Comparison of ENCODE assay signal across 21 cellular contexts in genomic region chr17:75502072-75502745, GRCh38. TPM values are rescaled to one million over a fixed set of nuclear protein-coding genes. Genes with fewer than 3 reads are reported as not detected.
DNase-seq lines count a peak whose midpoint lies in the region; ATAC-seq and TF ChIP-seq lines count a peak whose summit lies in the region.
"Had no signal": no experiment of that assay in that cellular context is flagged by ENCODE, and none has a peak within 500 bp of the region (broad histone marks: within the 10 kb centered on the region; RNA-seq: fewer than 3 reads in every experiment).

No MANE protein-coding gene starts in this region.

- TF ChIP-seq CTCF in HEK293 (tag by site-specific recombination; IDR thresholded peaks at IDR 0.05) = no peak
- TF ChIP-seq CTCF in dorsolateral prefrontal cortex (IDR thresholded peaks at IDR 0.05 in 54 of 56, conservative IDR thresholded peaks at IDR 0.05 in 2 of 56; ENCODE audit: low read depth in 1 of 56, partially characterized antibody in 56 of 56) = no peak
- TF ChIP-seq CTCF in gastrocnemius medialis (IDR thresholded peaks at IDR 0.05 in 4 of 5, conservative IDR thresholded peaks at IDR 0.05 in 1 of 5) = no peak
- no peak for TF ChIP-seq CTCF in tibial nerve (IDR thresholded peaks at IDR 0.05)
- TF ChIP-seq CTCF in Peyer's patch (IDR thresholded peaks at IDR 0.05) = no peak

- TF ChIP-seq EP300 in tibial nerve (IDR thresholded peaks at IDR 0.05) = no peak

- no peak for DNase-seq in dorsolateral prefrontal cortex
- no peak for DNase-seq in gastrocnemius medialis
- DNase-seq in tibial nerve (ENCODE audit: low spot score in 2 of 2) = no peak
- DNase-seq in NCI-H345 (lab: John Stamatoyannopoulos, UW) = no peak
- no peak for DNase-seq in Peyer's patch
- DNase-seq: activated CD8-positive, alpha-beta T cell treated with anti-CD3 and anti-CD28 coated beads for 36 hours; activated naive CD4-positive, alpha-beta T cell treated with anti-CD3 and anti-CD28 coated beads, Interleukin-2, amount 50 U/mL, for 16 hours; brain microvascular endothelial cell; DMS79; glutamatergic neuron; GOT3; naive thymus-derived CD4-positive, alpha-beta T cell; NCI-H1048; NCI-H446 treated with DMSO at 0.1 percent for 48 hours; NCI-H774; stimulated activated CD4-positive, alpha-beta T cell treated with anti-CD3 and anti-CD28 coated beads, Interleukin-4, amount 100 ng/mL, for 1 hour; stomach; SW 1271 had no signal

- H3K27ac ChIP-seq in HEK293 (ENCODE audit: extremely low read depth, low read depth, low read length) = no peak overlapping the region
- H3K27ac ChIP-seq in dorsolateral prefrontal cortex = peak overlapping the region; percentile 61 to 99 (median 89)
- peak overlapping the region; percentile 10 to 63 (median 32) for H3K27ac ChIP-seq in gastrocnemius medialis
- peak overlapping the region; percentile 37 to 96 (median 80) for H3K27ac ChIP-seq in tibial nerve
- no peak overlapping the region for H3K27ac ChIP-seq in Peyer's patch
- H3K27ac ChIP-seq: brain microvascular endothelial cell, right lobe of liver had no signal

- H3K27me3 ChIP-seq in dorsolateral prefrontal cortex (no peaks in the 10 kb centered on the region), gastrocnemius medialis (no peaks in the 10 kb centered on the region), tibial nerve (no peaks in the 10 kb centered on the region), Peyer's patch (no peaks in the 10 kb centered on the region)
- H3K27me3 ChIP-seq: brain microvascular endothelial cell, right lobe of liver, stomach had no signal

- H3K4me3 ChIP-seq in HEK293 (ENCODE audit: low read depth, low read length) = no peak overlapping the region
- H3K4me3 ChIP-seq in dorsolateral prefrontal cortex = no peak overlapping the region
- H3K4me3 ChIP-seq in gastrocnemius medialis = no peak overlapping the region
- no peak overlapping the region for H3K4me3 ChIP-seq in tibial nerve
- H3K4me3 ChIP-seq in Peyer's patch = no peak overlapping the region
- H3K4me3 ChIP-seq: right lobe of liver, stomach had no signal

- 54 to 62% methylated on average over 11 to 28 of the region's 41 CpGs for WGBS in tibial nerve, 2 donors

- intact Hi-C loops in dorsolateral prefrontal cortex (cut with DNase I) = no loop called here
- intact Hi-C loops in gastrocnemius medialis (cut with DNase I; ENCODE audit: low total_unique reads) = no loop called here

- H3K36me3 ChIP-seq in HEK293 (ENCODE audit: control insufficient read depth in 2 of 2, insufficient read depth in 1 of 2, low read length in 2 of 2) (peaks cover 0 to 92% of the 10 kb centered on the region in 2 experiments), gastrocnemius medialis (peaks cover 0 to 69% of the 10 kb centered on the region in 2 donors), tibial nerve (peaks cover 0 to 90% (median 4%) of the 10 kb centered on the region in 3 donors), Peyer's patch (peaks cover 0 to 82% (median 0%) of the 10 kb centered on the region in 3 donors)

- CTCF ChIA-PET in HEK293 (lab: Yijun Ruan, JAX) = interaction anchor here (0.9 to 2.2 kb wide), 2 partner anchors 13 to 34 kb away, joined by 3 to 4 read pairs; no protein-coding TSS in a partner anchor

- in situ Hi-C loops in gastrocnemius medialis (cut with MboI; ENCODE audit: low sequenced_read_pairs in 4 of 4) = no loop called here

- TF ChIP-seq POLR2A in gastrocnemius medialis (IDR thresholded peaks at IDR 0.05) (no peak), tibial nerve (IDR thresholded peaks at IDR 0.05) (no peak), Peyer's patch (IDR thresholded peaks at IDR 0.05) (no peak)

- ATAC-seq in gastrocnemius medialis (no peak), HG03439 (IDR thresholded peaks at IDR 0.05; ENCODE audit: unreplicated experiment) (no peak)
- ATAC-seq: activated CD8-positive, alpha-beta T cell treated with anti-CD3 and anti-CD28 coated beads for 36 hours; naive thymus-derived CD4-positive, alpha-beta T cell; right lobe of liver had no signal

- H3K9me3 ChIP-seq in HEK293 (ENCODE audit: control insufficient read depth, insufficient read depth, low read depth, low read length) = no peaks in the 10 kb centered on the region
- no peaks in the 10 kb centered on the region for H3K9me3 ChIP-seq in gastrocnemius medialis
- H3K9me3 ChIP-seq in tibial nerve = no peaks in the 10 kb centered on the region
- no peaks in the 10 kb centered on the region for H3K9me3 ChIP-seq in Peyer's patch
- H3K9me3 ChIP-seq: right lobe of liver, stomach had no signal

- POLR2A ChIA-PET in HEK293 (lab: Yijun Ruan, JAX) = interaction anchor here (0.5 to 2.1 kb wide), 4 partner anchors 10 to 44 kb away, joined by 3 to 10 read pairs (median 4); partner anchors contain the start of genes LLGL2 and TSEN54

- H3K4me1 ChIP-seq in HEK293 (ENCODE audit: control insufficient read depth, insufficient read depth, low read length) = no peaks in the 10 kb centered on the region
- H3K4me1 ChIP-seq in gastrocnemius medialis = peaks cover 4 to 9% of the 10 kb centered on the region in 2 donors
- peaks cover 0 to 81% (median 22%) of the 10 kb centered on the region in 4 donors for H3K4me1 ChIP-seq in tibial nerve
- peaks cover 0 to 6% (median 0%) of the 10 kb centered on the region in 4 donors for H3K4me1 ChIP-seq in Peyer's patch

TF ChIP-seq in HEK293, 187 proteins besides CTCF, POLR2A, EP300 and RAD21:
- TF ChIP-seq PATZ1 (tag by site-specific recombination; IDR thresholded peaks at IDR 0.05) (0 out of 2 replicates have a peak, but pooled peaks have one; percentile 21), ZNF16 (tag by site-specific recombination; IDR thresholded peaks at IDR 0.05; ENCODE audit: low read depth) (no peak)

RNA-seq across cellular contexts. Expression of gene CASKIN2, which starts 13.1 kb away (rescaled TPM):
- 10 to 100 TPM; 23.3 to 80.3 (median 41.6) TPM for total RNA-seq in dorsolateral prefrontal cortex
- 10 to 100 TPM; 11.3 to 24.1 (median 16.8) TPM for total RNA-seq in gastrocnemius medialis
- total RNA-seq in tibial nerve = 10 to 100 TPM; 36.0 to 59.0 (median 51.3) TPM
- 10 to 100 TPM; 12.4 to 24.0 (median 17.3) TPM for total RNA-seq in Peyer's patch

RNA-seq across cellular contexts. Expression of gene TSEN54, which starts 14.1 kb away (rescaled TPM):
- total RNA-seq in dorsolateral prefrontal cortex (10 to 100 TPM; 14.4 to 45.4 (median 27.2) TPM), gastrocnemius medialis (10 to 100 TPM; 15.4 to 31.2 (median 17.8) TPM), tibial nerve (10 to 100 TPM; 43.3 to 84.6 (median 53.0) TPM), Peyer's patch (10 to 100 TPM; 47.9 to 89.5 (median 80.0) TPM)

RNA-seq across cellular contexts. Expression of gene LLGL2, which starts 23.3 kb away (rescaled TPM):
- total RNA-seq in dorsolateral prefrontal cortex (10 to 100 TPM in 65 of 120 experiments, 1 to 10 TPM in 55; 3.2 to 31.5 (median 10.6) TPM), gastrocnemius medialis (1 to 10 TPM in 3 of 4 donors, under 1 TPM in 1; 0.78 to 7.1 (median 1.4) TPM), tibial nerve (10 to 100 TPM in 1 of 4 donors, 1 to 10 TPM in 3; 8.4 to 18.4 (median 8.8) TPM), Peyer's patch (100 to 1,000 TPM; 221 to 563 (median 300) TPM)

RNA-seq across cellular contexts. Expression of gene TMEM94, which starts 45.8 kb away (rescaled TPM):
- total RNA-seq in dorsolateral prefrontal cortex (100 to 1,000 TPM in 117 of 120 experiments, 10 to 100 TPM in 3; 78.0 to 220 (median 129) TPM), gastrocnemius medialis (10 to 100 TPM; 56.5 to 85.5 (median 60.0) TPM), tibial nerve (10 to 100 TPM; 84.3 to 95.1 (median 89.9) TPM), Peyer's patch (100 to 1,000 TPM; 114 to 340 (median 178) TPM)

Comparison
In these comparisons a context has a peak if more than half of its experiments do, and no peak if none do; other contexts are left out.
1. H3K27ac ChIP-seq: peak in dorsolateral prefrontal cortex (59 of 59), gastrocnemius medialis (4 of 4) and tibial nerve (4 of 4); none in HEK293 (single experiment) and Peyer's patch (0 of 4).
2. RNA of gene LLGL2, which starts 23.3 kb away (total RNA-seq): 221 to 563 TPM in Peyer's patch; 3.2 to 31.5 TPM in dorsolateral prefrontal cortex, 8.4 to 18.4 TPM in tibial nerve and 0.78 to 7.1 TPM in gastrocnemius medialis; every median in the first group is over 4 times any median in the second.